12 cellular contexts compared by ENCODE assay signal in genomic region chr21:34984356-34984755, GRCh38.
A peak's percentile ranks its signal among the peaks of the same experiment; 100 is the strongest.
DNase-seq lines count a peak whose midpoint lies in the region; ATAC-seq and TF ChIP-seq lines count a peak whose summit lies in the region.
"Had no signal": no experiment of that assay in that cellular context is flagged by ENCODE, and none has a peak within 500 bp of the region (broad histone marks: within the 10 kb centered on the region; RNA-seq: fewer than 3 reads in every experiment).

No MANE protein-coding gene starts in this region.

- H3K4me2 ChIP-seq in IMR-90 (ENCODE audit: low read depth, low read length) = no peak overlapping the region

- peak overlapping the region; percentile 84; the same call in 1 of the 2 replicates for H2AK5ac ChIP-seq in IMR-90 (ENCODE audit: low read depth, low read length)

- no peak for DNase-seq in CD4-positive, alpha-beta memory T cell
- DNase-seq in IMR-90 (no peak), naive B cell (no peak), erythroblast (lab: John Stamatoyannopoulos, UW) (no peak)
- no peak for DNase-seq in activated CD4-positive, alpha-beta memory T cell treated with anti-CD3 and anti-CD28 coated beads for 36 hours
- DNase-seq in activated effector memory CD4-positive, alpha-beta T cell treated with Interleukin-2 at 50 U/mL for 16 hours = no peak
- DNase-seq: colonic mucosa, left lung, NCI-H1092 treated with DMSO at 0.1 percent for 48 hours, NCI-H345, retina had no signal

- H3K27me3 ChIP-seq in CD4-positive, alpha-beta memory T cell (ENCODE audit: insufficient read depth, low read length) = no peaks in the 10 kb centered on the region
- H3K27me3 ChIP-seq in IMR-90 (ENCODE audit: control insufficient read depth, insufficient read depth, low read length) = no peaks in the 10 kb centered on the region
- peaks cover 17% of the 10 kb centered on the region for H3K27me3 ChIP-seq in gastroesophageal sphincter
- H3K27me3 ChIP-seq: colonic mucosa, left lung had no signal

- H3K79me1 ChIP-seq in IMR-90 (ENCODE audit: low read depth in 1 of 2, low read length in 2 of 2) = peaks cover 0 to 25% of the 10 kb centered on the region in 2 experiments; a peak in 2 of 4 replicates

- H3K4me1 ChIP-seq in CD4-positive, alpha-beta memory T cell (ENCODE audit: insufficient read depth, low read length) = peaks cover 99% of the 10 kb centered on the region
- peaks cover 12% of the 10 kb centered on the region for H3K4me1 ChIP-seq in IMR-90 (ENCODE audit: control insufficient read depth, insufficient read depth, low read length)
- H3K4me1 ChIP-seq in gastroesophageal sphincter = no peaks in the 10 kb centered on the region
- H3K4me1 ChIP-seq: colonic mucosa had no signal

- CTCF ChIA-PET in CD4-positive, alpha-beta memory T cell (lab: Charles Lee; ENCODE audit: partially characterized antibody) = interaction anchor here (1.2 to 3.0 kb wide), 8 partner anchors 10 to 95 kb away, joined by 3 to 17 read pairs (median 5); no protein-coding TSS in a partner anchor
- CTCF ChIA-PET in IMR-90 (lab: Yijun Ruan, JAX) = interaction anchor here (1.6 kb wide), 1 partner anchor 10 kb away, joined by 8 read pairs; no protein-coding TSS in a partner anchor
- CTCF ChIA-PET in activated CD4-positive, alpha-beta memory T cell treated with anti-CD3 and anti-CD28 coated beads for 36 hours (lab: Charles Lee) = interaction anchor here (0.8 to 2.5 kb wide), 11 partner anchors 10 to 95 kb away, joined by 3 to 29 read pairs (median 6); no protein-coding TSS in a partner anchor

- no peak overlapping the region for H2AFZ ChIP-seq in IMR-90 (replicated peaks; ENCODE audit: low read length, poor library complexity)

- peak overlapping the region; percentile 85 for H3K4ac ChIP-seq in IMR-90 (ENCODE audit: low read depth, low read length)

- BruUV-seq in IMR-90 (replicated peaks; lab: Mats Ljungman, UMichigan) = no TSS peak

- TF ChIP-seq RAD21 in IMR-90 (IDR thresholded peaks at IDR 0.05; ENCODE audit: low read length) = no peak

- H4K8ac ChIP-seq in IMR-90 (ENCODE audit: low read depth in 2 of 2, low read length in 2 of 2) = peak overlapping the region; percentile 12 to 81; a peak in 2 of 4 replicates

- H3K9me3 ChIP-seq in CD4-positive, alpha-beta memory T cell (ENCODE audit: control insufficient read depth in 1 of 2, low read length in 2 of 2) = no peaks in the 10 kb centered on the region
- H3K9me3 ChIP-seq in IMR-90 (ENCODE audit: control insufficient read depth, insufficient read depth, low read length) (no peaks in the 10 kb centered on the region), gastroesophageal sphincter (no peaks in the 10 kb centered on the region)
- H3K9me3 ChIP-seq: colonic mucosa, left lung had no signal

- H3K14ac ChIP-seq in IMR-90 (replicated peaks; ENCODE audit: low read depth, low read length) = peak overlapping the region; percentile 87

- H2AK9ac ChIP-seq in IMR-90 (replicated peaks; ENCODE audit: low read depth, low read length, poor library complexity) = no peak overlapping the region

- H4K91ac ChIP-seq in IMR-90 (ENCODE audit: insufficient read depth, low read depth, low read length) = peak overlapping the region; percentile 80

- in situ Hi-C loops in IMR-90 (cut with MboI; ENCODE audit: low sequenced_read_pairs) = no loop called here

- TF ChIP-seq POLR2A in IMR-90 (IDR thresholded peaks at IDR 0.05; ENCODE audit: low read depth, low read length) (no peak), erythroblast (IDR thresholded peaks at IDR 0.05; ENCODE audit: low read length) (no peak), gastroesophageal sphincter (IDR thresholded peaks at IDR 0.05) (no peak)

- 100% methylated on average over 1 of the region's 2 CpGs; no CpG with 5 or more reads in 1 of the 2 experiments for WGBS in IMR-90 (ENCODE audit: extremely low coverage in 2 of 2, insufficient read length in 1 of 2), 2 experiments
- WGBS in gastroesophageal sphincter (ENCODE audit: low coverage in 1 of 2), 2 donors = 65 to 81% methylated on average over 2 of the region's 2 CpGs

- no peak overlapping the region for H3K9ac ChIP-seq in IMR-90 (ENCODE audit: low read depth, low read length)

- TF ChIP-seq CTCF in IMR-90 (conservative IDR thresholded peaks at IDR 0.05; ENCODE audit: low read depth, low read length) (no peak), gastroesophageal sphincter (IDR thresholded peaks at IDR 0.05) (no peak)

- H3K23ac ChIP-seq in IMR-90 (ENCODE audit: low read depth, low read length) = peak overlapping the region; percentile 50; the same call in 1 of the 2 replicates

- H3K27me3 Mint-ChIP-seq in CD4-positive, alpha-beta memory T cell = no peaks in the 10 kb centered on the region
- no peaks in the 10 kb centered on the region for H3K27me3 Mint-ChIP-seq in activated CD4-positive, alpha-beta memory T cell treated with anti-CD3 and anti-CD28 coated beads for 36 hours
- H3K27me3 Mint-ChIP-seq in naive B cell = no peaks in the 10 kb centered on the region

- no peak overlapping the region for H3K18ac ChIP-seq in IMR-90 (ENCODE audit: low read depth, low read length)

- H3K36me3 Mint-ChIP-seq in CD4-positive, alpha-beta memory T cell = peaks cover 16 to 27% of the 10 kb centered on the region in 2 donors
- H3K36me3 Mint-ChIP-seq in activated CD4-positive, alpha-beta memory T cell treated with anti-CD3 and anti-CD28 coated beads for 36 hours = peaks cover 1% of the 10 kb centered on the region
- H3K36me3 Mint-ChIP-seq in naive B cell = peaks cover 6 to 9% of the 10 kb centered on the region in 2 donors

- H3K27ac Mint-ChIP-seq in CD4-positive, alpha-beta memory T cell = peak overlapping the region; percentile 26 to 90 (median 72)
- peak overlapping the region; percentile 96 for H3K27ac Mint-ChIP-seq in activated CD4-positive, alpha-beta memory T cell treated with anti-CD3 and anti-CD28 coated beads for 36 hours
- H3K27ac Mint-ChIP-seq in naive B cell = peak overlapping the region in 1 of 6 donors; percentile 62

- peaks cover 23% of the 10 kb centered on the region for H3K9me1 ChIP-seq in IMR-90 (ENCODE audit: insufficient read depth, low read length)

- H2BK20ac ChIP-seq in IMR-90 (ENCODE audit: low read depth, low read length) = peak overlapping the region; percentile 97

- no peak for TF ChIP-seq EP300 in gastroesophageal sphincter (IDR thresholded peaks at IDR 0.05)

- H2BK5ac ChIP-seq in IMR-90 (ENCODE audit: low read depth, low read length, poor library complexity, severe bottlenecking) = peak overlapping the region; percentile 97

- peak overlapping the region; percentile 98 for H2BK15ac ChIP-seq in IMR-90 (ENCODE audit: low read depth, low read length)

- peak overlapping the region; percentile 34 for H3K27ac ChIP-seq in CD4-positive, alpha-beta memory T cell (ENCODE audit: low read depth, low read length)
- H3K27ac ChIP-seq in IMR-90 (ENCODE audit: insufficient read depth, low read length) (no peak overlapping the region), gastroesophageal sphincter (no peak overlapping the region)
- H3K27ac ChIP-seq: colonic mucosa had no signal

- peak overlapping the region; percentile 95 for H2BK120ac ChIP-seq in IMR-90 (ENCODE audit: low read depth, low read length)

- peak overlapping the region; percentile 14; the same call in 1 of the 2 replicates for H3K56ac ChIP-seq in IMR-90 (ENCODE audit: extremely low read depth, insufficient read depth, low read length)

- peak overlapping the region; percentile 34 to 84 (median 74) for H3K4me3 Mint-ChIP-seq in CD4-positive, alpha-beta memory T cell
- H3K4me3 Mint-ChIP-seq in activated CD4-positive, alpha-beta memory T cell treated with anti-CD3 and anti-CD28 coated beads for 36 hours = no peak overlapping the region
- H3K4me3 Mint-ChIP-seq in naive B cell = peak overlapping the region in 7 of 8 donors; percentile 21 to 83 (median 42)

- no peak overlapping the region for H4K5ac ChIP-seq in IMR-90 (ENCODE audit: low read depth, low read length)

- POLR2A ChIA-PET in CD4-positive, alpha-beta memory T cell (lab: Charles Lee; ENCODE audit: partially characterized antibody) = interaction anchor here (0.7 to 5.6 kb wide), 13 partner anchors 11 to 95 kb away, joined by 3 to 51 read pairs (median 5); partner anchors contain the start of gene RUNX1
- POLR2A ChIA-PET in IMR-90 (lab: Charles Lee; ENCODE audit: unreplicated experiment) = no interaction called here
- POLR2A ChIA-PET in activated CD4-positive, alpha-beta memory T cell treated with anti-CD3 and anti-CD28 coated beads for 36 hours (lab: Charles Lee) = interaction anchor here (1.0 to 4.5 kb wide), 16 partner anchors 10 to 374 kb away, joined by 3 to 68 read pairs (median 7); no protein-coding TSS in a partner anchor

- dilution Hi-C loops in IMR-90 (cut with HindIII; ENCODE audit: low sequenced_read_pairs, unreplicated experiment) = no loop called here

- no peaks in the 10 kb centered on the region for H3K36me3 ChIP-seq in CD4-positive, alpha-beta memory T cell (ENCODE audit: insufficient read depth, low read length)
- H3K36me3 ChIP-seq in IMR-90 (ENCODE audit: control insufficient read depth, insufficient read depth, low read length) = no peaks in the 10 kb centered on the region
- no peaks in the 10 kb centered on the region for H3K36me3 ChIP-seq in gastroesophageal sphincter
- H3K36me3 ChIP-seq: colonic mucosa, left lung had no signal

- H3K9me3 Mint-ChIP-seq in CD4-positive, alpha-beta memory T cell = no peaks in the 10 kb centered on the region
- no peaks in the 10 kb centered on the region for H3K9me3 Mint-ChIP-seq in activated CD4-positive, alpha-beta memory T cell treated with anti-CD3 and anti-CD28 coated beads for 36 hours
- no peaks in the 10 kb centered on the region for H3K9me3 Mint-ChIP-seq in naive B cell

- peak overlapping the region; percentile 14 to 23 for H3K4me3 ChIP-seq in CD4-positive, alpha-beta memory T cell (ENCODE audit: low read length in 2 of 2)
- H3K4me3 ChIP-seq in IMR-90 (ENCODE audit: insufficient read depth, low read depth, low read length) (no peak overlapping the region), gastroesophageal sphincter (no peak overlapping the region)
- H3K4me3 ChIP-seq: colonic mucosa, left lung had no signal

- intact Hi-C loops in CD4-positive, alpha-beta memory T cell (cut with micrococcal nuclease) = loop anchor here (10.0 kb wide), 1 partner anchor 240 kb away; no protein-coding TSS in a partner anchor
- intact Hi-C loops in IMR-90 (cut with micrococcal nuclease) = loop anchor here (5.0 kb wide), 1 partner anchor 67 kb away; no protein-coding TSS in a partner anchor
- intact Hi-C loops in activated CD4-positive, alpha-beta memory T cell treated with anti-CD3 and anti-CD28 coated beads for 36 hours (cut with micrococcal nuclease) = no loop called here

- H4K20me1 ChIP-seq in IMR-90 (ENCODE audit: insufficient read depth, low read length) = no peaks in the 10 kb centered on the region

- H3K4me1 Mint-ChIP-seq in CD4-positive, alpha-beta memory T cell = peaks cover 55 to 89% (median 80%) of the 10 kb centered on the region in 4 donors
- H3K4me1 Mint-ChIP-seq in activated CD4-positive, alpha-beta memory T cell treated with anti-CD3 and anti-CD28 coated beads for 36 hours (ENCODE audit: low read depth) = peaks cover 92% of the 10 kb centered on the region
- H3K4me1 Mint-ChIP-seq in naive B cell = peaks cover 56 to 62% (median 61%) of the 10 kb centered on the region in 3 donors

- ATAC-seq in IMR-90 (ENCODE audit: low read depth) = no peak
- no peak for ATAC-seq in naive B cell (ENCODE audit: low read depth in 2 of 2)
- no peak for ATAC-seq in gastroesophageal sphincter

TF ChIP-seq in IMR-90, 13 proteins besides CTCF, POLR2A, EP300 and RAD21:
- TF ChIP-seq BHLHE40 (IDR thresholded peaks at IDR 0.05; ENCODE audit: low read depth, low read length) = no peak

Comparison
In these comparisons a context has a peak if more than half of its experiments do, and no peak if none do; other contexts are left out.
1. H3K4me3 ChIP-seq: peak in CD4-positive, alpha-beta memory T cell (2 of 2); none in IMR-90 (single experiment) and gastroesophageal sphincter (0 of 2).